Comparison of ENCODE assay signal across 1 cellular context in genomic region chr21:46455575-46456385, GRCh38.
TF ChIP-seq lines count a peak whose summit lies in the region.

No MANE protein-coding gene starts in this region.

TF ChIP-seq in K562, 482 proteins besides CTCF, POLR2A, EP300 and RAD21 (continued from another document and continues in another):
- TF ChIP-seq, protein P1, sequence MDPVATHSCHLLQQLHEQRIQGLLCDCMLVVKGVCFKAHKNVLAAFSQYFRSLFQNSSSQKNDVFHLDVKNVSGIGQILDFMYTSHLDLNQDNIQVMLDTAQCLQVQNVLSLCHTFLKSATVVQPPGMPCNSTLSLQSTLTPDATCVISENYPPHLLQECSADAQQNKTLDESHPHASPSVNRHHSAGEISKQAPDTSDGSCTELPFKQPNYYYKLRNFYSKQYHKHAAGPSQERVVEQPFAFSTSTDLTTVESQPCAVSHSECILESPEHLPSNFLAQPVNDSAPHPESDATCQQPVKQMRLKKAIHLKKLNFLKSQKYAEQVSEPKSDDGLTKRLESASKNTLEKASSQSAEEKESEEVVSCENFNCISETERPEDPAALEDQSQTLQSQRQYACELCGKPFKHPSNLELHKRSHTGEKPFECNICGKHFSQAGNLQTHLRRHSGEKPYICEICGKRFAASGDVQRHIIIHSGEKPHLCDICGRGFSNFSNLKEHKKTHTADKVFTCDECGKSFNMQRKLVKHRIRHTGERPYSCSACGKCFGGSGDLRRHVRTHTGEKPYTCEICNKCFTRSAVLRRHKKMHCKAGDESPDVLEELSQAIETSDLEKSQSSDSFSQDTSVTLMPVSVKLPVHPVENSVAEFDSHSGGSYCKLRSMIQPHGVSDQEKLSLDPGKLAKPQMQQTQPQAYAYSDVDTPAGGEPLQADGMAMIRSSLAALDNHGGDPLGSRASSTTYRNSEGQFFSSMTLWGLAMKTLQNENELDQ (CRISPR knock-in tag; IDR thresholded peaks at IDR 0.05; ENCODE audit: borderline replicate concordance) = no peak
- TF ChIP-seq KLF6 (CRISPR knock-in tag; IDR thresholded peaks at IDR 0.05; ENCODE audit: borderline replicate concordance) (no peak), ZNF449 (CRISPR knock-in tag; IDR thresholded peaks at IDR 0.05) (0 out of 2 replicates have a peak, but pooled peaks have one; percentile 29), BDP1 (IDR thresholded peaks at IDR 0.05; ENCODE audit: insufficient read depth, insufficient read length) (no peak), ZBTB8A (IDR thresholded peaks at IDR 0.05; ENCODE audit: partially characterized antibody) (no peak), AFF4 (CRISPR knock-in tag; IDR thresholded peaks at IDR 0.05) (no peak), KHSRP (IDR thresholded peaks at IDR 0.05) (no peak), DIDO1 (tag; IDR thresholded peaks at IDR 0.05; ENCODE audit: low read depth) (no peak), PURB (CRISPR knock-in tag; IDR thresholded peaks at IDR 0.05; ENCODE audit: low read depth) (no peak), TAF7 (tag; IDR thresholded peaks at IDR 0.05) (no peak), KAT2B (IDR thresholded peaks at IDR 0.05; ENCODE audit: low read depth, low read length) (no peak), KAT7 (CRISPR knock-in tag; IDR thresholded peaks at IDR 0.05; ENCODE audit: borderline replicate concordance) (no peak), NONO (IDR thresholded peaks at IDR 0.05; ENCODE audit: low read depth in 2 of 2, low read length in 1 of 2) (peak in 1 of 2 experiments; percentile 25; a peak in 1 of 4 replicates), EHMT2 (IDR thresholded peaks at IDR 0.05) (no peak), RERE (CRISPR knock-in tag; IDR thresholded peaks at IDR 0.05; ENCODE audit: borderline replicate concordance) (no peak), LEF1 (IDR thresholded peaks at IDR 0.05) (peak; percentile 68), DNMT1 (IDR thresholded peaks at IDR 0.05) (no peak), CTBP1 (IDR thresholded peaks at IDR 0.05; ENCODE audit: borderline replicate concordance) (peak; percentile 85; the same call in 1 of the 2 replicates), MCM7 (IDR thresholded peaks at IDR 0.05) (no peak), HDAC6 (IDR thresholded peaks at IDR 0.05; ENCODE audit: low read depth, low read length) (no peak), ZNF431 (CRISPR knock-in tag; IDR thresholded peaks at IDR 0.05) (no peak), ZNF224 (CRISPR knock-in tag; IDR thresholded peaks at IDR 0.05) (no peak), ELF1 (tag; IDR thresholded peaks at IDR 0.05) (no peak), SRSF7 (optimal IDR thresholded peaks at IDR 0.05; ENCODE audit: low read depth, low read length) (no peak), THAP7 (CRISPR knock-in tag; IDR thresholded peaks at IDR 0.05) (no peak), HOXB6 (CRISPR knock-in tag; IDR thresholded peaks at IDR 0.05; ENCODE audit: borderline replicate concordance) (no peak), BACH1 (tag; IDR thresholded peaks at IDR 0.05) (no peak), NCOA2 (IDR thresholded peaks at IDR 0.05; ENCODE audit: partially characterized antibody in 2 of 2) (no peak), MCM3 (IDR thresholded peaks at IDR 0.05) (no peak), NR3C1 (CRISPR knock-in tag; IDR thresholded peaks at IDR 0.05) (no peak), CBX2 (IDR thresholded peaks at IDR 0.05; ENCODE audit: insufficient read depth, low read length, poor library complexity, severe bottlenecking) (no peak), CCAR2 (IDR thresholded peaks at IDR 0.05; ENCODE audit: low read depth, low read length) (no peak), ZNF699 (CRISPR knock-in tag; IDR thresholded peaks at IDR 0.05; ENCODE audit: insufficient replicate concordance) (no peak), NRF1 (conservative IDR thresholded peaks at IDR 0.05 in 1 of 2, IDR thresholded peaks at IDR 0.05 in 1 of 2) (no peak), NFE2L1 (tag; IDR thresholded peaks at IDR 0.05; ENCODE audit: borderline replicate concordance, low read depth) (no peak), KLF16 (IDR thresholded peaks at IDR 0.05) (peak; percentile 87), ARID2 (IDR thresholded peaks at IDR 0.05) (no peak), ZBTB33 (CRISPR knock-in tag; IDR thresholded peaks at IDR 0.05) (no peak), C11orf30 (IDR thresholded peaks at IDR 0.05; ENCODE audit: low read depth) (no peak), ADNP (tag; IDR thresholded peaks at IDR 0.05) (no peak), GATA2 (CRISPR knock-in tag; IDR thresholded peaks at IDR 0.05) (peak; percentile 92), ZNF23 (CRISPR knock-in tag; IDR thresholded peaks at IDR 0.05) (no peak), MXI1 (IDR thresholded peaks at IDR 0.05; ENCODE audit: low read depth, low read length) (peak; percentile 69; the same call in 1 of the 2 replicates), JUN (IDR thresholded peaks at IDR 0.05; ENCODE audit: borderline replicate concordance, low read depth, low read length) (no peak), JUN (CRISPR knock-in tag; IDR thresholded peaks at IDR 0.05; ENCODE audit: borderline replicate concordance) (no peak), NFATC3 (IDR thresholded peaks at IDR 0.05) (no peak), KLF13 (tag; IDR thresholded peaks at IDR 0.05; ENCODE audit: borderline replicate concordance, low read depth) (no peak), CAMTA2 (CRISPR knock-in tag; conservative IDR thresholded peaks at IDR 0.05) (no peak), ZFPM2 (CRISPR knock-in tag; IDR thresholded peaks at IDR 0.05) (no peak), ZBTB9 (CRISPR knock-in tag; IDR thresholded peaks at IDR 0.05) (no peak), ZSCAN29 (IDR thresholded peaks at IDR 0.05) (peak; percentile 37; the same call in 1 of the 2 replicates), STAT5A (IDR thresholded peaks at IDR 0.05; ENCODE audit: borderline replicate concordance, low read length) (peak; percentile 80; the same call in 1 of the 2 replicates), YY1 (IDR thresholded peaks at IDR 0.05; ENCODE audit: borderline replicate concordance in 1 of 3, control insufficient read depth in 1 of 3, extremely low read depth in 1 of 3, insufficient read depth in 3 of 3, insufficient read length in 1 of 3, insufficient replicate concordance in 2 of 3, low read depth in 1 of 3, low read length in 2 of 3) (no peak), HDAC1 (IDR thresholded peaks at IDR 0.05) (peak in 1 of 2 experiments; percentile 91; a peak in 3 of 4 replicates)
- TF ChIP-seq, protein P2, sequence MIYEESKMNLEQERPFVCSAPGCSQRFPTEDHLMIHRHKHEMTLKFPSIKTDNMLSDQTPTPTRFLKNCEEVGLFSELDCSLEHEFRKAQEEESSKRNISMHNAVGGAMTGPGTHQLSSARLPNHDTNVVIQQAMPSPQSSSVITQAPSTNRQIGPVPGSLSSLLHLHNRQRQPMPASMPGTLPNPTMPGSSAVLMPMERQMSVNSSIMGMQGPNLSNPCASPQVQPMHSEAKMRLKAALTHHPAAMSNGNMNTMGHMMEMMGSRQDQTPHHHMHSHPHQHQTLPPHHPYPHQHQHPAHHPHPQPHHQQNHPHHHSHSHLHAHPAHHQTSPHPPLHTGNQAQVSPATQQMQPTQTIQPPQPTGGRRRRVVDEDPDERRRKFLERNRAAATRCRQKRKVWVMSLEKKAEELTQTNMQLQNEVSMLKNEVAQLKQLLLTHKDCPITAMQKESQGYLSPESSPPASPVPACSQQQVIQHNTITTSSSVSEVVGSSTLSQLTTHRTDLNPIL (CRISPR knock-in tag; IDR thresholded peaks at IDR 0.05) = no peak
